Comparison of ENCODE assay signal across 25 cellular contexts in genomic region chr6:38158762-38159350, GRCh38.
"Had no signal": no experiment of that assay in that cellular context is flagged by ENCODE, and none has a peak within 500 bp of the region (broad histone marks: within the 10 kb centered on the region; RNA-seq: fewer than 3 reads in every experiment).

No MANE protein-coding gene starts in this region.

- H3K27ac ChIP-seq: body of pancreas, heart right ventricle, lower lobe of right lung, ovary, psoas muscle, right atrium auricular region, thyroid gland, VCaP had no signal

- H3K4me1 Mint-ChIP-seq: activated naive CD8-positive, alpha-beta T cell treated with anti-CD3 and anti-CD28 coated beads, Interleukin-2, amount 50 U/mL, for 24 hours had no signal

- H3K4me3 ChIP-seq: body of pancreas, heart right ventricle, lower lobe of right lung, ovary, psoas muscle, right atrium auricular region, thyroid gland had no signal

- H3K9me3 Mint-ChIP-seq: activated T-cell treated with anti-CD3 and anti-CD28 coated beads, Interleukin-2, amount 50 U/mL, for 24 hours; dendritic cell treated with granulocyte-macrophage colony-stimulating factor and Interleukin-4, amounts not matched to agents 40 ng/mL and 50 ng/mL, for 4 days; stimulated activated naive CD8-positive, alpha-beta T cell treated with anti-CD3 and anti-CD28 coated beads, Interleukin-15, Interleukin-2, amounts not matched to agents 100 ng/mL and 50 ng/mL, for 24 hours; T-helper 2 cell treated with Interferon-gamma antibody and Interleukin-4, amounts not matched to agents 5 μg/mL and 100 μg/mL, for 36 hours had no signal

- H3K27ac Mint-ChIP-seq: activated naive CD8-positive, alpha-beta T cell treated with anti-CD3 and anti-CD28 coated beads, Interleukin-2, amount 50 U/mL, for 24 hours; activated T-cell treated with anti-CD3 and anti-CD28 coated beads, Interleukin-2, amount 50 U/mL, for 24 hours; dendritic cell treated with granulocyte-macrophage colony-stimulating factor and Interleukin-4, amounts not matched to agents 40 ng/mL and 50 ng/mL, for 4 days; stimulated activated naive CD8-positive, alpha-beta T cell treated with anti-CD3 and anti-CD28 coated beads, Interleukin-15, Interleukin-2, amounts not matched to agents 100 ng/mL and 50 ng/mL, for 24 hours; T-cell; T-helper 2 cell treated with Interferon-gamma antibody and Interleukin-4, amounts not matched to agents 5 μg/mL and 100 μg/mL, for 36 hours had no signal

- H3K4me3 Mint-ChIP-seq: activated naive CD8-positive, alpha-beta T cell treated with anti-CD3 and anti-CD28 coated beads, Interleukin-2, amount 50 U/mL, for 24 hours; activated T-cell treated with anti-CD3 and anti-CD28 coated beads, Interleukin-2, amount 50 U/mL, for 24 hours; dendritic cell treated with granulocyte-macrophage colony-stimulating factor and Interleukin-4, amounts not matched to agents 40 ng/mL and 50 ng/mL, for 4 days; stimulated activated naive CD8-positive, alpha-beta T cell treated with anti-CD3 and anti-CD28 coated beads, Interleukin-15, Interleukin-2, amounts not matched to agents 100 ng/mL and 50 ng/mL, for 24 hours; T-cell; T-helper 2 cell treated with Interferon-gamma antibody and Interleukin-4, amounts not matched to agents 5 μg/mL and 100 μg/mL, for 36 hours had no signal

- ATAC-seq: activated naive CD8-positive, alpha-beta T cell treated with anti-CD3 and anti-CD28 coated beads, Interleukin-2, amount 50 U/mL, for 24 hours; body of pancreas; heart right ventricle; lower lobe of right lung; naive thymus-derived CD8-positive, alpha-beta T cell; psoas muscle; T-cell had no signal

- H3K9me3 ChIP-seq: body of pancreas, heart right ventricle, lower lobe of right lung, ovary, psoas muscle, right atrium auricular region, thyroid gland had no signal

- H3K27me3 Mint-ChIP-seq: activated naive CD8-positive, alpha-beta T cell treated with anti-CD3 and anti-CD28 coated beads, Interleukin-2, amount 50 U/mL, for 24 hours; activated T-cell treated with anti-CD3 and anti-CD28 coated beads, Interleukin-2, amount 50 U/mL, for 24 hours; dendritic cell treated with granulocyte-macrophage colony-stimulating factor and Interleukin-4, amounts not matched to agents 40 ng/mL and 50 ng/mL, for 4 days; naive thymus-derived CD8-positive, alpha-beta T cell; stimulated activated naive CD8-positive, alpha-beta T cell treated with anti-CD3 and anti-CD28 coated beads, Interleukin-15, Interleukin-2, amounts not matched to agents 100 ng/mL and 50 ng/mL, for 24 hours; T-cell had no signal

- DNase-seq: activated CD4-positive, CD25-positive, alpha-beta regulatory T cell treated with anti-CD3 and anti-CD28 coated beads, Interleukin-2, amount 50 U/mL, for 72 hours; activated CD8-positive, alpha-beta memory T cell treated with anti-CD3 and anti-CD28 coated beads for 24 hours; activated CD8-positive, alpha-beta memory T cell treated with anti-CD3 and anti-CD28 coated beads, Interleukin-2, amount 50 U/mL, for 4 hours; activated naive CD4-positive, alpha-beta T cell treated with anti-CD3 and anti-CD28 coated beads, Interleukin-2, amount 50 U/mL, for 16 hours; activated naive CD8-positive, alpha-beta T cell treated with anti-CD3 and anti-CD28 coated beads, Interleukin-2, amount 50 U/mL, for 24 hours; activated T-cell treated with anti-CD3 and anti-CD28 coated beads, Interleukin-2, amount 50 U/mL, for 24 hours; anterior cingulate cortex; body of pancreas; effector CD4-positive, alpha-beta T cell; foreskin fibroblast; heart right ventricle; kidney; lower lobe of right lung; naive thymus-derived CD8-positive, alpha-beta T cell; ovary; psoas muscle; stimulated activated CD4-positive, alpha-beta T cell treated with anti-CD3 and anti-CD28 coated beads, Interleukin-4, amount 100 ng/mL, for 24 hours; substantia nigra; T-cell; thyroid gland had no signal

- H3K27me3 ChIP-seq: body of pancreas, heart right ventricle, ovary, right atrium auricular region, thyroid gland had no signal

- H3K36me3 ChIP-seq: lower lobe of right lung, ovary, right atrium auricular region, thyroid gland had no signal

- H3K4me1 ChIP-seq: psoas muscle, thyroid gland had no signal
